20 cellular contexts compared by ENCODE assay signal in the genomic region with DNA sequence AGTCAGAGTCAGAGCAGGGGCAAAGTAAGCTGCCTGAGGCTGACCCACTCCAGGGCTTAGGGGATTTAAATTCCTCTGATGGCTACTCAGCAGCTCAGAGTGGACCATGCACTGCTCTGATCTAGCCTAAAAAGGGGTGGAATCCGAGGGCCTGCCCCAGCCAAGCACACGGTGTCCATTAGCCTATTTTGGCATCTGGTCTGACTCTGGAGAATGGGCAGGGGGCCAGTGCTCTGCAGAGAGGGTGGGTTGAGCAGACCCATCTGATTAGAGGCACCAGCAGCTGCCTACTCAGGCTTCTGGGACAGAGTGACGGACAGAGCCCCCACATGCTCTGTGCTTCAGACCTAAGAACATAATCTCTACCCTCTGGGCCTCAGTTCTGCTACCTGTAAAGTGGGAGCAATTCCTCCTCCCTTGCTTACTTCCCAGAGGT. TPM values are rescaled to one million over a fixed set of nuclear protein-coding genes. Genes with fewer than 3 reads are reported as not detected.
DNase-seq lines count a peak whose midpoint lies in the region; ATAC-seq and TF ChIP-seq lines count a peak whose summit lies in the region.
"Had no signal": no experiment of that assay in that cellular context is flagged by ENCODE, and none has a peak within 500 bp of the region (broad histone marks: within the 10 kb centered on the region; RNA-seq: fewer than 3 reads in every experiment).

No MANE protein-coding gene starts in this region.

- H3K4me1 ChIP-seq in GM23338 (ENCODE audit: insufficient read depth) = no peaks in the 10 kb centered on the region
- H3K4me1 ChIP-seq in thoracic aorta (ENCODE audit: control insufficient read depth in 1 of 2, low read depth in 2 of 2) = peaks cover 15 to 42% of the 10 kb centered on the region in 2 donors
- H3K4me1 ChIP-seq: HAP-1 had no signal

- H3K4me3 ChIP-seq in GM23338 (no peak overlapping the region), coronary artery (no peak overlapping the region), thoracic aorta (no peak overlapping the region)
- H3K4me3 ChIP-seq: HAP-1, tibial nerve had no signal

- peaks cover 6% of the 10 kb centered on the region for H3K9me3 Mint-ChIP-seq in GM23338
- H3K9me3 Mint-ChIP-seq: CD8-positive, alpha-beta memory T cell had no signal

- H3K27me3 ChIP-seq in GM23338 (ENCODE audit: insufficient read depth) = no peaks in the 10 kb centered on the region
- no peaks in the 10 kb centered on the region for H3K27me3 ChIP-seq in thoracic aorta (replicated peaks; ENCODE audit: insufficient read depth)
- H3K27me3 ChIP-seq: tibial nerve had no signal

- ATAC-seq in GM23338 = no peak
- peak; percentile 74 for ATAC-seq in thoracic aorta (ENCODE audit: insufficient number of reproducible peaks, low FRiP score, low read depth)
- ATAC-seq: stimulated activated naive B cell treated with anti-CD40 and anti-IgM and Interleukin-4, amounts not matched to agents 10 μg/mL and 1 μg/mL and 100 μg/mL, for 72 hours; WTC11 had no signal

- H3K27ac ChIP-seq in GM23338 (ENCODE audit: low read depth) (no peak overlapping the region), coronary artery (peak overlapping the region; percentile 85), thoracic aorta (peak overlapping the region; percentile 72 to 79)
- H3K27ac ChIP-seq: tibial nerve had no signal

- peaks cover 4% of the 10 kb centered on the region; the same call in 1 of the 3 replicates for H3K4me1 Mint-ChIP-seq in GM23338
- H3K4me1 Mint-ChIP-seq: activated CD4-positive, alpha-beta memory T cell treated with anti-CD3 and anti-CD28 coated beads, Interleukin-2, amount 10 ng/mL, durations not matched to agents 7 days and 5 days; activated naive CD4-positive, alpha-beta T cell treated with anti-CD3 and anti-CD28 coated beads, Interleukin-2, amount 10 ng/mL, durations not matched to agents 7 days and 5 days; CD8-positive, alpha-beta memory T cell had no signal

- H3K36me3 ChIP-seq in GM23338 (ENCODE audit: insufficient read depth) (no peaks in the 10 kb centered on the region), thoracic aorta (no peaks in the 10 kb centered on the region)
- H3K36me3 ChIP-seq: HAP-1, tibial nerve had no signal

- no peaks in the 10 kb centered on the region for H3K9me2 ChIP-seq in GM23338 (ENCODE audit: insufficient read depth)

- DNase-seq in GM23338 (ENCODE audit: low spot score) = no peak
- peak; percentile 91 for DNase-seq in coronary artery (ENCODE audit: low spot score)
- DNase-seq in islet precursor cell = peak; percentile 84
- DNase-seq in thoracic aorta (ENCODE audit: low spot score) = no peak
- DNase-seq in DMS79 treated with DMSO at 0.1 percent for 48 hours (lab: John Stamatoyannopoulos, UW) = no peak
- DNase-seq in stimulated activated CD4-positive, alpha-beta T cell treated with anti-CD3 and anti-CD28 coated beads, Interleukin-2, amount 100 ng/mL, for 24 hours = no peak
- DNase-seq in NCI-H69 (lab: John Stamatoyannopoulos, UW) = no peak
- DNase-seq: activated CD4-positive, alpha-beta memory T cell treated with anti-CD3 and anti-CD28 coated beads, Interleukin-2, amount 10 ng/mL, durations not matched to agents 7 days and 5 days; activated naive CD4-positive, alpha-beta T cell treated with anti-CD3 and anti-CD28 coated beads, Interleukin-2, amount 10 ng/mL, durations not matched to agents 7 days and 5 days; anterior cingulate cortex; CD8-positive, alpha-beta memory T cell; cerebellar nuclear complex; DMS79; NCI-H187; NCI-H2227 treated with DMSO at 0.1 percent for 48 hours; PC-3; stimulated activated naive B cell treated with anti-CD40 and anti-IgM and Interleukin-4, amounts not matched to agents 10 μg/mL and 1 μg/mL and 100 μg/mL, for 72 hours had no signal

- H3K4me2 ChIP-seq in GM23338 = no peak overlapping the region

- no peaks in the 10 kb centered on the region for H3K79me2 ChIP-seq in GM23338 (replicated peaks; ENCODE audit: insufficient read depth)

- H4K20me1 ChIP-seq in GM23338 (replicated peaks; ENCODE audit: insufficient read depth) = no peaks in the 10 kb centered on the region

- H2AFZ ChIP-seq in GM23338 = peak overlapping the region; percentile 18; the same call in 1 of the 2 replicates

- no peaks in the 10 kb centered on the region for H3K9me3 ChIP-seq in thoracic aorta
- H3K9me3 ChIP-seq: HAP-1, tibial nerve had no signal

- 0 out of 3 replicates have a peak, but pooled peaks cover 5% of the 10 kb centered on the region for H3K36me3 Mint-ChIP-seq in GM23338 (ENCODE audit: low read depth)
- H3K36me3 Mint-ChIP-seq: activated naive CD4-positive, alpha-beta T cell treated with anti-CD3 and anti-CD28 coated beads, Interleukin-2, amount 10 ng/mL, durations not matched to agents 7 days and 5 days; CD8-positive, alpha-beta memory T cell had no signal

- no peaks in the 10 kb centered on the region for H3F3A ChIP-seq in GM23338 (replicated peaks; ENCODE audit: low read depth)

- no peak overlapping the region for H3K27ac Mint-ChIP-seq in GM23338
- H3K27ac Mint-ChIP-seq: activated CD4-positive, alpha-beta memory T cell treated with anti-CD3 and anti-CD28 coated beads, Interleukin-2, amount 10 ng/mL, durations not matched to agents 7 days and 5 days; activated naive CD4-positive, alpha-beta T cell treated with anti-CD3 and anti-CD28 coated beads, Interleukin-2, amount 10 ng/mL, durations not matched to agents 7 days and 5 days; CD8-positive, alpha-beta memory T cell; WTC11 had no signal

- TF ChIP-seq CTCF in GM23338 (conservative IDR thresholded peaks at IDR 0.05; ENCODE audit: low read depth in 2 of 2) (no peak), coronary artery (IDR thresholded peaks at IDR 0.05) (no peak), thoracic aorta (IDR thresholded peaks at IDR 0.05) (no peak)

- no peak overlapping the region for H3K4me3 Mint-ChIP-seq in GM23338
- H3K4me3 Mint-ChIP-seq: activated CD4-positive, alpha-beta memory T cell treated with anti-CD3 and anti-CD28 coated beads, Interleukin-2, amount 10 ng/mL, durations not matched to agents 7 days and 5 days; activated naive CD4-positive, alpha-beta T cell treated with anti-CD3 and anti-CD28 coated beads, Interleukin-2, amount 10 ng/mL, durations not matched to agents 7 days and 5 days; CD8-positive, alpha-beta memory T cell; stimulated activated naive B cell treated with anti-CD40 and anti-IgM and Interleukin-4, amounts not matched to agents 10 μg/mL and 1 μg/mL and 100 μg/mL, for 72 hours; WTC11 had no signal

- H3K27me3 Mint-ChIP-seq in GM23338 (ENCODE audit: insufficient read depth, low read depth, poor library complexity) = peaks cover 4% of the 10 kb centered on the region
- H3K27me3 Mint-ChIP-seq: activated naive CD4-positive, alpha-beta T cell treated with anti-CD3 and anti-CD28 coated beads, Interleukin-2, amount 10 ng/mL, durations not matched to agents 7 days and 5 days had no signal

TF ChIP-seq in GM23338, 12 proteins besides CTCF, POLR2A, EP300 and RAD21 (continues in another document):
- TF ChIP-seq EZH2phosphoT487 (IDR thresholded peaks at IDR 0.05; ENCODE audit: unreplicated experiment) (no peak), POLR2AphosphoS5 (IDR thresholded peaks at IDR 0.05; ENCODE audit: low read depth) (no peak), CREB1 (CRISPR knock-in tag; IDR thresholded peaks at IDR 0.05; ENCODE audit: low read depth) (no peak), ETS1 (IDR thresholded peaks at IDR 0.05) (no peak), NANOG (IDR thresholded peaks at IDR 0.05; ENCODE audit: borderline replicate concordance) (no peak), ZNF114 (CRISPR knock-in tag; IDR thresholded peaks at IDR 0.05) (no peak), REST (IDR thresholded peaks at IDR 0.05; ENCODE audit: unreplicated experiment) (no peak), STAT1 (IDR thresholded peaks at IDR 0.05; ENCODE audit: unreplicated experiment) (no peak)

RNA-seq across cellular contexts. Expression of gene TGM2, which starts 25.9 kb away (rescaled TPM):
- total RNA-seq in GM23338 (2014; rRNA removed; shearing (Covaris generic)) = 0.19 and 1.0 TPM in 2 replicates
- 0.45 and 0.49 TPM in 2 replicates for polyA plus RNA-seq in GM23338 (2016; fragmentation: Nextera tagmentation; extraction: Ambion mirVana)
- 100 to 1,000 TPM; 371 to 755 TPM for total RNA-seq in thoracic aorta
- total RNA-seq: CD8-positive, alpha-beta memory T cell had no signal
- polyA plus RNA-seq: CD8-positive, alpha-beta memory T cell had no signal

Comparison
In these comparisons a context has a peak if more than half of its experiments do, and no peak if none do; other contexts are left out.
1. DNase-seq: peak in coronary artery (single experiment) and islet precursor cell (single experiment); none in GM23338 (single experiment), thoracic aorta (single experiment), DMS79 treated with DMSO at 0.1 percent for 48 hours (single experiment), stimulated activated CD4-positive, alpha-beta T cell treated with anti-CD3 and anti-CD28 coated beads, Interleukin-2, amount 100 ng/mL, for 24 hours (0 of 2) and NCI-H69 (single experiment).
2. RNA of gene TGM2, which starts 25.9 kb away (total RNA-seq): 371 to 755 TPM in thoracic aorta; 0.19 to 1.0 TPM in GM23338; every median in the first group is over 100 times any median in the second.